In the genomic region with DNA sequence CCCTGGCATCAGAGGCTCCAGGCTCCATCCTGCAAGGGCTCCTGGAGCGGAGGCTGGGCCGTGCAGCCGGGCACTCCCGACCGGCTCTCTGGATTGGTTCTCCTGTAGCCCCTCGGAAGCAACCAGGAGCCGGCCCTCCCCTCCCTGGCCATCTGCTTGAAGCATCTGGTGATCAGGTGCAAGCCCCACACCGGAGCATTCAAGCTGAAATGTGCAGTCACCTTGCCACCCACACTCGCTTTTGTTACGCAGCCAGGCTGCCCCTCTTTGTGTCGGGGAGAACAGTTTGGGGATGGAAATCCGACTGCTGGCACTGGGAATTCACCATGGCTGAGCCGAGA, we compare ENCODE assay signal across 24 cellular contexts.
"Had no signal": no experiment of that assay in that cellular context is flagged by ENCODE, and none has a peak within 500 bp of the region (broad histone marks: within the 10 kb centered on the region; RNA-seq: fewer than 3 reads in every experiment).

No MANE protein-coding gene starts in this region.

- H3K27me3 ChIP-seq: gastrocnemius medialis, hepatocyte, right lobe of liver, testis, transverse colon had no signal

- H3K9me3 ChIP-seq: gastrocnemius medialis, left ventricle myocardium inferior, mucosa of descending colon, right lobe of liver, testis, transverse colon had no signal

- H3K27ac ChIP-seq: gastrocnemius medialis, hepatocyte, left ventricle myocardium inferior, right lobe of liver, testis, transverse colon had no signal

- H3K4me1 Mint-ChIP-seq: activated B cell treated with CpG ODN at 0.5 μM for 24 hours; activated CD4-positive, alpha-beta T cell treated with anti-CD3 and anti-CD28 coated beads for 36 hours; nephron; T-helper 17 cell had no signal

- H3K4me3 ChIP-seq: gastrocnemius medialis, hepatocyte, left ventricle myocardium inferior, lung, mucosa of descending colon, right lobe of liver, testis, transverse colon had no signal

- H3K27me3 Mint-ChIP-seq: activated B cell treated with CpG ODN at 0.5 μM for 24 hours, T-helper 17 cell had no signal

- DNase-seq: activated B cell treated with CpG ODN at 0.5 μM for 24 hours; activated CD4-positive, alpha-beta T cell treated with anti-CD3 and anti-CD28 coated beads for 36 hours; activated effector memory CD4-positive, alpha-beta T cell treated with Interleukin-2 at 50 U/mL for 16 hours; activated naive CD4-positive, alpha-beta T cell treated with Interleukin-2 at 50 U/mL for 16 hours; activated T-cell treated with anti-CD3 and anti-CD28 coated beads for 4 hours; anterior cingulate cortex; effector CD8-positive, alpha-beta T cell; gastrocnemius medialis; islet precursor cell; left ventricle myocardium inferior; mesendoderm; mucosa of descending colon; posterior cingulate gyrus; right lobe of liver; stimulated activated CD4-positive, alpha-beta T cell treated with anti-CD3 and anti-CD28 coated beads, Interleukin-2, amount 100 ng/mL, for 48 hours; stimulated activated naive CD8-positive, alpha-beta T cell treated with anti-CD3 and anti-CD28 coated beads, Interleukin-15, Interleukin-2, amounts not matched to agents 100 U/mL and 50 U/mL, for 24 hours; T-helper 17 cell; T1000; testis; transverse colon had no signal

- H3K9me3 Mint-ChIP-seq: activated B cell treated with CpG ODN at 0.5 μM for 24 hours, nephron had no signal

- H3K4me3 Mint-ChIP-seq: activated B cell treated with CpG ODN at 0.5 μM for 24 hours; activated CD4-positive, alpha-beta T cell treated with anti-CD3 and anti-CD28 coated beads for 36 hours; activated naive CD8-positive, alpha-beta T cell; nephron; T-helper 17 cell had no signal

- H3K36me3 Mint-ChIP-seq: activated naive CD8-positive, alpha-beta T cell had no signal

- ATAC-seq: activated CD4-positive, alpha-beta T cell treated with anti-CD3 and anti-CD28 coated beads for 36 hours; gastrocnemius medialis; mucosa of descending colon; right lobe of liver; stimulated activated naive CD8-positive, alpha-beta T cell treated with anti-CD3 and anti-CD28 coated beads, Interleukin-15, Interleukin-2, amounts not matched to agents 100 U/mL and 50 U/mL, for 24 hours; T-helper 17 cell had no signal

- H3K36me3 ChIP-seq: gastrocnemius medialis, left ventricle myocardium inferior, right lobe of liver, transverse colon had no signal

- H3K4me1 ChIP-seq: gastrocnemius medialis, left ventricle myocardium inferior, right lobe of liver, transverse colon had no signal

- H3K27ac Mint-ChIP-seq: activated B cell treated with CpG ODN at 0.5 μM for 24 hours; activated CD4-positive, alpha-beta T cell treated with anti-CD3 and anti-CD28 coated beads for 36 hours; activated naive CD8-positive, alpha-beta T cell; nephron; T-helper 17 cell had no signal
